ENCODE assay signal across 18 cellular contexts in genomic region chr10:95628786-95629185, GRCh38. TPM values are rescaled to one million over a fixed set of nuclear protein-coding genes. Genes with fewer than 3 reads are reported as not detected.
A peak's percentile ranks its signal among the peaks of the same experiment; 100 is the strongest.
DNase-seq lines count a peak whose midpoint lies in the region; ATAC-seq, FAIRE-seq and TF ChIP-seq lines count a peak whose summit lies in the region.
"Had no signal": no experiment of that assay in that cellular context is flagged by ENCODE, and none has a peak within 500 bp of the region (broad histone marks: within the 10 kb centered on the region; RNA-seq: fewer than 3 reads in every experiment).

No MANE protein-coding gene starts in this region.

- no peaks in the 10 kb centered on the region for H3K27me3 ChIP-seq in astrocyte (ENCODE audit: insufficient read depth, low read length)
- H3K27me3 ChIP-seq: BE2C had no signal

- H3K36me3 ChIP-seq in HEK293 (ENCODE audit: control insufficient read depth in 2 of 2, insufficient read depth in 1 of 2, low read length in 2 of 2) (peaks cover 47 to 98% of the 10 kb centered on the region in 2 experiments), astrocyte (ENCODE audit: insufficient read depth, low read length) (peaks cover 71% of the 10 kb centered on the region)

- H3K27ac Mint-ChIP-seq in astrocyte (ENCODE audit: unreplicated experiment): peak overlapping the region; percentile 45
- H3K27ac Mint-ChIP-seq in stimulated activated effector memory CD8-positive, alpha-beta T cell treated with anti-CD3 and anti-CD28 coated beads, Interleukin-12 subunit alpha, Interleukin-12 subunit beta, amount 100 ng/mL, for 72 hours: peak overlapping the region; percentile 38

- H2AFZ ChIP-seq in astrocyte (ENCODE audit: low read depth, low read length): no peak overlapping the region

- H3K36me3 Mint-ChIP-seq in astrocyte (ENCODE audit: low read depth, unreplicated experiment): peaks cover 25% of the 10 kb centered on the region
- peaks cover 100% of the 10 kb centered on the region for H3K36me3 Mint-ChIP-seq in stimulated activated effector memory CD8-positive, alpha-beta T cell treated with anti-CD3 and anti-CD28 coated beads, Interleukin-12 subunit alpha, Interleukin-12 subunit beta, amount 100 ng/mL, for 72 hours

- H3K27ac ChIP-seq in HEK293 (ENCODE audit: extremely low read depth, low read depth, low read length) (no peak overlapping the region), astrocyte (ENCODE audit: low read depth, low read length) (no peak overlapping the region)
- H3K27ac ChIP-seq: thoracic aorta had no signal

- POLR2A ChIA-PET in HEK293 (lab: Yijun Ruan, JAX): no interaction called here

- no peak overlapping the region for H3K4me3 ChIP-seq in HEK293 (ENCODE audit: low read depth, low read length)
- no peak overlapping the region for H3K4me3 ChIP-seq in astrocyte (ENCODE audit: insufficient read depth, low read depth, low read length)
- H3K4me3 ChIP-seq: thoracic aorta had no signal

- H3K9me3 Mint-ChIP-seq in astrocyte (ENCODE audit: unreplicated experiment): no peaks in the 10 kb centered on the region
- H3K9me3 Mint-ChIP-seq in stimulated activated effector memory CD8-positive, alpha-beta T cell treated with anti-CD3 and anti-CD28 coated beads, Interleukin-12 subunit alpha, Interleukin-12 subunit beta, amount 100 ng/mL, for 72 hours: no peaks in the 10 kb centered on the region

- H3K4me3 Mint-ChIP-seq in astrocyte (ENCODE audit: unreplicated experiment): no peak overlapping the region
- no peak overlapping the region for H3K4me3 Mint-ChIP-seq in stimulated activated effector memory CD8-positive, alpha-beta T cell treated with anti-CD3 and anti-CD28 coated beads, Interleukin-12 subunit alpha, Interleukin-12 subunit beta, amount 100 ng/mL, for 72 hours

- H4K20me1 ChIP-seq in astrocyte (ENCODE audit: insufficient read depth, low read length): peaks cover 41% of the 10 kb centered on the region

- peaks cover 3% of the 10 kb centered on the region for H3K79me2 ChIP-seq in astrocyte (ENCODE audit: insufficient read depth, low read length)

- peaks cover 13% of the 10 kb centered on the region for H3K4me1 Mint-ChIP-seq in astrocyte (ENCODE audit: low read depth, unreplicated experiment)
- H3K4me1 Mint-ChIP-seq in stimulated activated effector memory CD8-positive, alpha-beta T cell treated with anti-CD3 and anti-CD28 coated beads, Interleukin-12 subunit alpha, Interleukin-12 subunit beta, amount 100 ng/mL, for 72 hours: no peaks in the 10 kb centered on the region

- CTCF ChIA-PET in HEK293 (lab: Yijun Ruan, JAX): no interaction called here

- no peak overlapping the region for H3K4me2 ChIP-seq in astrocyte (ENCODE audit: low read length)

- TF ChIP-seq CTCF in HEK293 (tag by site-specific recombination; IDR thresholded peaks at IDR 0.05) (no peak), astrocyte (IDR thresholded peaks at IDR 0.05; ENCODE audit: insufficient read depth, low read depth, low read length) (no peak)

- H3K27me3 Mint-ChIP-seq in astrocyte (ENCODE audit: low read depth, unreplicated experiment): no peaks in the 10 kb centered on the region

- no peak for ATAC-seq in stimulated activated effector memory CD8-positive, alpha-beta T cell treated with anti-CD3 and anti-CD28 coated beads, Interleukin-12 subunit alpha, Interleukin-12 subunit beta, amount 100 ng/mL, for 72 hours
- ATAC-seq: sciatic nerve had no signal

- no peak for FAIRE-seq in astrocyte (lab: Jason Lieb, UNC)

- no peaks in the 10 kb centered on the region for H3K4me1 ChIP-seq in HEK293 (ENCODE audit: control insufficient read depth, insufficient read depth, low read length)
- no peaks in the 10 kb centered on the region for H3K4me1 ChIP-seq in astrocyte (ENCODE audit: insufficient read depth, low read length)
- H3K4me1 ChIP-seq: BE2C had no signal

- no peak overlapping the region for H3K9ac ChIP-seq in astrocyte (ENCODE audit: low read length)

- H3K9me3 ChIP-seq in HEK293 (ENCODE audit: control insufficient read depth, insufficient read depth, low read depth, low read length) (no peaks in the 10 kb centered on the region), astrocyte (ENCODE audit: insufficient read depth, low read depth, low read length) (no peaks in the 10 kb centered on the region)
- H3K9me3 ChIP-seq: BE2C, thoracic aorta had no signal

- DNase-seq in astrocyte (ENCODE audit: low read depth): peak; percentile 11
- DNase-seq in kidney glomerular epithelial cell (lab: John Stamatoyannopoulos, UW): peak; percentile 91
- no peak for DNase-seq in stimulated activated effector memory CD8-positive, alpha-beta T cell treated with anti-CD3 and anti-CD28 coated beads, Interleukin-12 subunit alpha, Interleukin-12 subunit beta, amount 100 ng/mL, for 72 hours (ENCODE audit: low spot score in 2 of 2)
- no peak for DNase-seq in NCI-H446 treated with DMSO at 0.1 percent for 48 hours (lab: John Stamatoyannopoulos, UW)
- DNase-seq in NCI-H2171 treated with DMSO at 0.1 percent for 48 hours (lab: John Stamatoyannopoulos, UW): no peak
- DNase-seq in SHP77 (lab: John Stamatoyannopoulos, UW): no peak
- DNase-seq: activated CD4-positive, CD25-positive, alpha-beta regulatory T cell; activated gamma-delta T cell; amniotic stem cell; BE2C; DMS153; KG1; nucleus accumbens; stimulated activated CD4-positive, alpha-beta T cell treated with anti-CD3 and anti-CD28 coated beads, Interleukin-4, amount 100 ng/mL, for 4 hours; T-helper 1 cell had no signal

TF ChIP-seq in HEK293, 187 proteins besides CTCF, POLR2A, EP300 and RAD21:
- no peak for TF ChIP-seq ZNF426 (tag by site-specific recombination; IDR thresholded peaks at IDR 0.05)
- peak; percentile 82 for TF ChIP-seq SP7 (tag by site-specific recombination; IDR thresholded peaks at IDR 0.05)
- TF ChIP-seq PRDM4 (tag by site-specific recombination; IDR thresholded peaks at IDR 0.05): 0 out of 2 replicates have a peak, but pooled peaks have one; percentile 42

RNA-seq across cellular contexts. Expression of gene ALDH18A1, which starts 27.7 kb away (rescaled TPM):
- 121 and 130 TPM in 2 replicates for total RNA-seq in astrocyte

Comparison
In these comparisons a context has a peak if more than half of its experiments do, and no peak if none do; other contexts are left out.
1. DNase-seq: peak in astrocyte (single experiment) and kidney glomerular epithelial cell (single experiment); none in stimulated activated effector memory CD8-positive, alpha-beta T cell treated with anti-CD3 and anti-CD28 coated beads, Interleukin-12 subunit alpha, Interleukin-12 subunit beta, amount 100 ng/mL, for 72 hours (0 of 2), NCI-H446 treated with DMSO at 0.1 percent for 48 hours (single experiment), NCI-H2171 treated with DMSO at 0.1 percent for 48 hours (single experiment) and SHP77 (0 of 2).